1 cellular context compared by ENCODE assay signal in the genomic region with DNA sequence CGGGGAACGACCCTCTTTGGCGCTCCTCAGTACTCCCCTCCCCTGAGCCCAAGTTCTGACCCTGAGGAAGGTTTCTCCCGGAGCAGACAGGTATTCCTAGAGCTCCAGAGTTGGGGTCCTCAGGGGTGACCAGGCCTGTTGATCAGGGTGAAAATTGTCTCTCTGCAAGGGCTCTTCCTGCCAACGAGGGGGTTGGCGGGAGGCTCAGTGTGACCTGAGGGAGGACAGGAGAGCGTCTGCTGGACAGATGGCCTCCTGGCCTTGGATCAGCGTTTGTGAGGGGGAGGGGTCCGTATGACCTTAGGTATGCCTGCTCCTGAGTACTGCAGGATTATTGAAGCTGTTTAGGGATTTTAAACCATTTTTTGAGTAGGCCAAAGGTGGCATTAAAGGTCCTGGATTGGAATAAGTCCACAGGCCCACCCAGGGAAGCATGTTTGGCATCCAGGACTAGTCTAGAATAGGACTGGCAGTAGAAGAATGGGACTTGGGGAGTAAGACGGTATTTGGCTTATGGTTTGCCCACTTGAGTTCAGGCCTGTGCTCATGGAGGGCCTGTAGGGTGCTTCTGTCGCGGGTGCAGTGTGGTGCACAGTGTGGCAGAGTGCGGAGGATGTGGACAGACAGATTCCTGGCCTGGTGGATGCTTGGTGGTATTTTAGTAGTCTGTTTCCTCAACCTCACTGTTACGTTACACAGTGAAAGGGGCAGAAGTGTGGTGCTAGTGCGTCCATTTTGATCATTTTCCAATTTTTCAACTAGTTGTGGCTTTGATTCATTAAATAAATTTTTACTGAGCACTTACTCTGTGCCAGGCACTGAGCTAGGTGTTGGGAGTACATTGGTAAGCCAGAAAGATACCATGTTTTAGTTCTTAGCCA.
TF ChIP-seq lines count a peak whose summit lies in the region.

No MANE protein-coding gene starts in this region.

TF ChIP-seq in GM12878, 131 proteins besides CTCF, POLR2A, EP300 and RAD21 (continued from another document):
- TF ChIP-seq, protein P1, sequence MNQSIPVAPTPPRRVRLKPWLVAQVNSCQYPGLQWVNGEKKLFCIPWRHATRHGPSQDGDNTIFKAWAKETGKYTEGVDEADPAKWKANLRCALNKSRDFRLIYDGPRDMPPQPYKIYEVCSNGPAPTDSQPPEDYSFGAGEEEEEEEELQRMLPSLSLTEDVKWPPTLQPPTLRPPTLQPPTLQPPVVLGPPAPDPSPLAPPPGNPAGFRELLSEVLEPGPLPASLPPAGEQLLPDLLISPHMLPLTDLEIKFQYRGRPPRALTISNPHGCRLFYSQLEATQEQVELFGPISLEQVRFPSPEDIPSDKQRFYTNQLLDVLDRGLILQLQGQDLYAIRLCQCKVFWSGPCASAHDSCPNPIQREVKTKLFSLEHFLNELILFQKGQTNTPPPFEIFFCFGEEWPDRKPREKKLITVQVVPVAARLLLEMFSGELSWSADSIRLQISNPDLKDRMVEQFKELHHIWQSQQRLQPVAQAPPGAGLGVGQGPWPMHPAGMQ (IDR thresholded peaks at IDR 0.05; ENCODE audit: borderline replicate concordance) = no peak
- TF ChIP-seq MEF2A (IDR thresholded peaks at IDR 0.05; ENCODE audit: insufficient read depth, low read depth, low read length) = no peak
- TF ChIP-seq CHD4 (IDR thresholded peaks at IDR 0.05) = no peak
- 0 out of 2 replicates have a peak, but pooled peaks have one; percentile 23 for TF ChIP-seq RUNX3 (IDR thresholded peaks at IDR 0.05; ENCODE audit: low read length)
- no peak for TF ChIP-seq ZNF384 (IDR thresholded peaks at IDR 0.05; ENCODE audit: borderline replicate concordance, low read depth, low read length)
- TF ChIP-seq CEBPB (IDR thresholded peaks at IDR 0.05; ENCODE audit: borderline replicate concordance in 1 of 2, low read depth in 2 of 2, low read length in 2 of 2) = no peak
- TF ChIP-seq JUND (IDR thresholded peaks at IDR 0.05; ENCODE audit: low read depth, low read length) = no peak
- no peak for TF ChIP-seq SMAD5 (IDR thresholded peaks at IDR 0.05; ENCODE audit: low read depth)
- no peak for TF ChIP-seq ATF7 (IDR thresholded peaks at IDR 0.05; ENCODE audit: low read depth)
- TF ChIP-seq ESRRA (IDR thresholded peaks at IDR 0.05; ENCODE audit: low read length) = no peak
- 0 out of 2 replicates have a peak, but pooled peaks have one; percentile 4 for TF ChIP-seq IKZF1 (conservative IDR thresholded peaks at IDR 0.05)
- TF ChIP-seq, protein P2, sequence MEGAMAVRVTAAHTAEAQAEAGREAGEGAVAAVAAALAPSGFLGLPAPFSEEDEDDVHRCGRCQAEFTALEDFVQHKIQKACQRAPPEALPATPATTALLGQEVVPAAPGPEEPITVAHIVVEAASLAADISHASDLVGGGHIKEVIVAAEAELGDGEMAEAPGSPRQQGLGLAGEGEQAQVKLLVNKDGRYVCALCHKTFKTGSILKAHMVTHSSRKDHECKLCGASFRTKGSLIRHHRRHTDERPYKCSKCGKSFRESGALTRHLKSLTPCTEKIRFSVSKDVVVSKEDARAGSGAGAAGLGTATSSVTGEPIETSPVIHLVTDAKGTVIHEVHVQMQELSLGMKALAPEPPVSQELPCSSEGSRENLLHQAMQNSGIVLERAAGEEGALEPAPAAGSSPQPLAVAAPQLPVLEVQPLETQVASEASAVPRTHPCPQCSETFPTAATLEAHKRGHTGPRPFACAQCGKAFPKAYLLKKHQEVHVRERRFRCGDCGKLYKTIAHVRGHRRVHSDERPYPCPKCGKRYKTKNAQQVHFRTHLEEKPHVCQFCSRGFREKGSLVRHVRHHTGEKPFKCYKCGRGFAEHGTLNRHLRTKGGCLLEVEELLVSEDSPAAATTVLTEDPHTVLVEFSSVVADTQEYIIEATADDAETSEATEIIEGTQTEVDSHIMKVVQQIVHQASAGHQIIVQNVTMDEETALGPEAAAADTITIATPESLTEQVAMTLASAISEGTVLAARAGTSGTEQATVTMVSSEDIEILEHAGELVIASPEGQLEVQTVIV (IDR thresholded peaks at IDR 0.05; ENCODE audit: borderline replicate concordance, partially characterized antibody) = no peak
- no peak for TF ChIP-seq CBX3 (IDR thresholded peaks at IDR 0.05; ENCODE audit: borderline replicate concordance, low read depth)
- TF ChIP-seq, protein P3, sequence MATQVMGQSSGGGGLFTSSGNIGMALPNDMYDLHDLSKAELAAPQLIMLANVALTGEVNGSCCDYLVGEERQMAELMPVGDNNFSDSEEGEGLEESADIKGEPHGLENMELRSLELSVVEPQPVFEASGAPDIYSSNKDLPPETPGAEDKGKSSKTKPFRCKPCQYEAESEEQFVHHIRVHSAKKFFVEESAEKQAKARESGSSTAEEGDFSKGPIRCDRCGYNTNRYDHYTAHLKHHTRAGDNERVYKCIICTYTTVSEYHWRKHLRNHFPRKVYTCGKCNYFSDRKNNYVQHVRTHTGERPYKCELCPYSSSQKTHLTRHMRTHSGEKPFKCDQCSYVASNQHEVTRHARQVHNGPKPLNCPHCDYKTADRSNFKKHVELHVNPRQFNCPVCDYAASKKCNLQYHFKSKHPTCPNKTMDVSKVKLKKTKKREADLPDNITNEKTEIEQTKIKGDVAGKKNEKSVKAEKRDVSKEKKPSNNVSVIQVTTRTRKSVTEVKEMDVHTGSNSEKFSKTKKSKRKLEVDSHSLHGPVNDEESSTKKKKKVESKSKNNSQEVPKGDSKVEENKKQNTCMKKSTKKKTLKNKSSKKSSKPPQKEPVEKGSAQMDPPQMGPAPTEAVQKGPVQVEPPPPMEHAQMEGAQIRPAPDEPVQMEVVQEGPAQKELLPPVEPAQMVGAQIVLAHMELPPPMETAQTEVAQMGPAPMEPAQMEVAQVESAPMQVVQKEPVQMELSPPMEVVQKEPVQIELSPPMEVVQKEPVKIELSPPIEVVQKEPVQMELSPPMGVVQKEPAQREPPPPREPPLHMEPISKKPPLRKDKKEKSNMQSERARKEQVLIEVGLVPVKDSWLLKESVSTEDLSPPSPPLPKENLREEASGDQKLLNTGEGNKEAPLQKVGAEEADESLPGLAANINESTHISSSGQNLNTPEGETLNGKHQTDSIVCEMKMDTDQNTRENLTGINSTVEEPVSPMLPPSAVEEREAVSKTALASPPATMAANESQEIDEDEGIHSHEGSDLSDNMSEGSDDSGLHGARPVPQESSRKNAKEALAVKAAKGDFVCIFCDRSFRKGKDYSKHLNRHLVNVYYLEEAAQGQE (IDR thresholded peaks at IDR 0.05; ENCODE audit: low read depth, low read length) = no peak
- TF ChIP-seq, protein P4, sequence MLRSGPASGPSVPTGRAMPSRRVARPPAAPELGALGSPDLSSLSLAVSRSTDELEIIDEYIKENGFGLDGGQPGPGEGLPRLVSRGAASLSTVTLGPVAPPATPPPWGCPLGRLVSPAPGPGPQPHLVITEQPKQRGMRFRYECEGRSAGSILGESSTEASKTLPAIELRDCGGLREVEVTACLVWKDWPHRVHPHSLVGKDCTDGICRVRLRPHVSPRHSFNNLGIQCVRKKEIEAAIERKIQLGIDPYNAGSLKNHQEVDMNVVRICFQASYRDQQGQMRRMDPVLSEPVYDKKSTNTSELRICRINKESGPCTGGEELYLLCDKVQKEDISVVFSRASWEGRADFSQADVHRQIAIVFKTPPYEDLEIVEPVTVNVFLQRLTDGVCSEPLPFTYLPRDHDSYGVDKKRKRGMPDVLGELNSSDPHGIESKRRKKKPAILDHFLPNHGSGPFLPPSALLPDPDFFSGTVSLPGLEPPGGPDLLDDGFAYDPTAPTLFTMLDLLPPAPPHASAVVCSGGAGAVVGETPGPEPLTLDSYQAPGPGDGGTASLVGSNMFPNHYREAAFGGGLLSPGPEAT (IDR thresholded peaks at IDR 0.05; ENCODE audit: low read depth) = no peak
- TF ChIP-seq RBBP5 (conservative IDR thresholded peaks at IDR 0.05) = no peak
- TF ChIP-seq POLR2AphosphoS2 (IDR thresholded peaks at IDR 0.05; ENCODE audit: low read depth, low read length) = no peak
- TF ChIP-seq DPF2 (IDR thresholded peaks at IDR 0.05) = no peak
- TF ChIP-seq SIN3A (IDR thresholded peaks at IDR 0.05; ENCODE audit: low read depth, low read length) = 0 out of 2 replicates have a peak, but pooled peaks have one; percentile 35
- TF ChIP-seq HCFC1 (IDR thresholded peaks at IDR 0.05; ENCODE audit: low read length) = no peak
- no peak for TF ChIP-seq NR2C2 (IDR thresholded peaks at IDR 0.05; ENCODE audit: borderline replicate concordance, control insufficient read depth, insufficient read length, low read depth)
- TF ChIP-seq WRNIP1 (IDR thresholded peaks at IDR 0.05; ENCODE audit: borderline replicate concordance, low read depth, low read length) = no peak
- TF ChIP-seq FOXM1 (IDR thresholded peaks at IDR 0.05; ENCODE audit: low read depth, low read length) = no peak
- TF ChIP-seq, protein P5, sequence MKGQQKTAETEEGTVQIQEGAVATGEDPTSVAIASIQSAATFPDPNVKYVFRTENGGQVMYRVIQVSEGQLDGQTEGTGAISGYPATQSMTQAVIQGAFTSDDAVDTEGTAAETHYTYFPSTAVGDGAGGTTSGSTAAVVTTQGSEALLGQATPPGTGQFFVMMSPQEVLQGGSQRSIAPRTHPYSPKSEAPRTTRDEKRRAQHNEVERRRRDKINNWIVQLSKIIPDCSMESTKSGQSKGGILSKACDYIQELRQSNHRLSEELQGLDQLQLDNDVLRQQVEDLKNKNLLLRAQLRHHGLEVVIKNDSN (IDR thresholded peaks at IDR 0.05; ENCODE audit: borderline replicate concordance, extremely low read length, insufficient read depth, low read depth, low read length) = no peak
- no peak for TF ChIP-seq BACH1 (IDR thresholded peaks at IDR 0.05; ENCODE audit: borderline replicate concordance)
- TF ChIP-seq RCOR1 (conservative IDR thresholded peaks at IDR 0.05; ENCODE audit: low read depth, low read length) = no peak
- no peak for TF ChIP-seq LARP7 (IDR thresholded peaks at IDR 0.05)
